Comparison of ENCODE assay signal across 8 cellular contexts in the genomic region with DNA sequence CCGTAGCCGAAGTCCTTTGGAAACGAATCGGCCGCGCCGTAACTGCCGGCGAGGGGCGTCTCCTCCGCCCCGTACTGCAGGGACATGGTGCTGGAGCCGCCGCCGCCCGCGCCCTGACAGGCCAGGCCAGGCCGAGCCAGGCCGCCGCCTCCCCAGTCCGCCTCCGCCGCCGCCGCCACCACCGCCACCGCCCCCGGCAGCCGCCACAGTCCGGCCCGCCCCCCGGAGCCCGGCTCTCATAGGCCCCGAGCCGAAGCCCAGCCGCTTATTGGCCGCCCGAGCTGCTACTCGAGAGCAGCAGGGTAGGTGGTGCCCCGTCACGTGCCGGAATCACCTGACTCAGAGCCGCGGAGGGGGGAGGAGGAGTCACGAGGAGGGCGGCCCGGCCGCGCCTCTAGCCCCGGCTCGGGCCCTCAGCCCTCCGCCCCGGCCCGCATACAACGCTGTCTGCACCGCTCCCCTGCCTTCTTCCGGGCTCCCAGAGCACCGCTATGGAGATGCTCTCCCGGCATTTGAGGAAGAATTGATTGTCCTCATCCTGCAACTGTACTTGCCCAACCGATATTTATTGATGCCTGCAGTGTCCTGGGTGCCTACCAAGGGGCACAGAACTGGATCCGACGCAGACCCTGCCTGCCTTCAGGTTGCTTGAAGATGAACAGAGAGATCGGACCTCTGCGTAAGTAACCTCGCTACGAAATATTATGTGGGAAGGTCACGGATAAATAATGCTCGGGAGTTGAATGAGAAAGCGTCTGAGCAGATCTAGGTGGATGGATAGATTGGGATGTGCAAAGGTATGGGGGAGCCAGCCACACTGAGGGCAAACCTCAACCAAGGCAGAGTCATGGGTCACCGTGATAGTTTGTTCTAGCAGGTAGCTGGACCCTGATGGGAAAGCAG. TPM values are rescaled to one million over a fixed set of nuclear protein-coding genes. Genes with fewer than 3 reads are reported as not detected.
DNase-seq lines count a peak whose midpoint lies in the region; ATAC-seq lines count a peak whose summit lies in the region.

A gene with protein sequence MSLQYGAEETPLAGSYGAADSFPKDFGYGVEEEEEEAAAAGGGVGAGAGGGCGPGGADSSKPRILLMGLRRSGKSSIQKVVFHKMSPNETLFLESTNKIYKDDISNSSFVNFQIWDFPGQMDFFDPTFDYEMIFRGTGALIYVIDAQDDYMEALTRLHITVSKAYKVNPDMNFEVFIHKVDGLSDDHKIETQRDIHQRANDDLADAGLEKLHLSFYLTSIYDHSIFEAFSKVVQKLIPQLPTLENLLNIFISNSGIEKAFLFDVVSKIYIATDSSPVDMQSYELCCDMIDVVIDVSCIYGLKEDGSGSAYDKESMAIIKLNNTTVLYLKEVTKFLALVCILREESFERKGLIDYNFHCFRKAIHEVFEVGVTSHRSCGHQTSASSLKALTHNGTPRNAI (minus strand): TSS at position 212 of the 903 bp plus-strand sequence. CDS start 126 bp downstream, at position 86.

- CTCF ChIA-PET in activated CD8-positive, alpha-beta memory T cell treated with anti-CD3 and anti-CD28 coated beads for 36 hours (lab: Charles Lee) = no interaction called here

- ATAC-seq in GM21360 (IDR thresholded peaks at IDR 0.05; ENCODE audit: unreplicated experiment) = peak; percentile 90

- DNase-seq in COLO829 (ENCODE audit: low spot score) (peak; percentile 96), HT1080 (ENCODE audit: low read depth) (peak; percentile 96), NOMO-1 (lab: John Stamatoyannopoulos, UW; ENCODE audit: unreplicated experiment in 2 of 2) (peak; percentile 96), lung microvascular endothelial cell (ENCODE audit: low read depth in 2 of 2) (peak; percentile 98 to 99)
- DNase-seq in effector CD8-positive, alpha-beta T cell (lab: John Stamatoyannopoulos, UW) = peak; percentile 96
- DNase-seq in stimulated activated CD4-positive, alpha-beta T cell treated with anti-CD3 and anti-CD28 coated beads, TNF-alpha, amount 100 ng/mL, for 4 hours (ENCODE audit: low read depth in 3 of 3) = peak; percentile 95 to 97 (median 96)

- POLR2A ChIA-PET in activated CD8-positive, alpha-beta memory T cell treated with anti-CD3 and anti-CD28 coated beads for 36 hours (lab: Charles Lee) = interaction anchor here (0.9 to 1.2 kb wide), 3 partner anchors 11 to 167 kb away, joined by 3 to 7 read pairs (median 6); a partner anchor contains a TSS

RNA-seq across cellular contexts. Expression of the gene that starts here (rescaled TPM):
- 9.1 and 11.7 TPM in 2 replicates for total RNA-seq in HT1080 (2014; rRNA removed; shearing (Covaris generic))
- 17.8 and 19.8 TPM in 2 replicates for polyA plus RNA-seq in HT1080 (2015; cell fraction: cytosol; rRNA removed)
- polyA plus RNA-seq in HT1080 (2015; cell fraction: nucleus; rRNA removed) = 8.5 and 9.6 TPM in 2 replicates
- 10 to 100 TPM; 14.6 to 15.3 TPM for total RNA-seq in activated CD8-positive, alpha-beta memory T cell treated with anti-CD3 and anti-CD28 coated beads for 36 hours
- 13.3 and 16.1 TPM in 2 replicates for total RNA-seq in lung microvascular endothelial cell

Comparison
In these comparisons a context has a peak if more than half of its experiments do, and no peak if none do; other contexts are left out.
1. Peak in every context shown above with its lines: DNase-seq and ATAC-seq.